ENCODE assay signal across 20 cellular contexts in the genomic region with DNA sequence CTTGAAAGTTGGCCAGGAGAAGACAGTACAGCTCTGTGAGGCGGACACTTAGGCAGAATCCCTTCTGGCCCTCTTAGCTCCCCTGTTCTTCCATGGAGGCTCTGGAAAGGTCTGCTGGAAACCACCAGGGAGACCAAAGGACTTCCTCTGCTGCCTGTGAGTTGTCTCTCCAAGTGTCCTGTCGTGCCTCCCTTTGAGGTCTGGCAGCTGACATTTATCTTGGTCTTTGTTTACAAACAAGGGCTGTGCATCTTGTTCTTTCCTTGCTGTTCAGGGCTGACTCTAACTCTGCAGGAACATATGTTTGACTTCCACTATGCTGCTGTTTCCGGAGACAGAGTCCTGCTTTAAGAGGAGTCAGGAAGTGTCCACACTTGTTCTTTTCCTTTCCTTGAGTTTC.
"Had no signal": no experiment of that assay in that cellular context is flagged by ENCODE, and none has a peak within 500 bp of the region (broad histone marks: within the 10 kb centered on the region; RNA-seq: fewer than 3 reads in every experiment).

No MANE protein-coding gene starts in this region.

- DNase-seq: activated effector memory CD4-positive, alpha-beta T cell treated with Interleukin-2 at 50 U/mL for 16 hours; activated T-cell treated with anti-CD3 and anti-CD28 coated beads, Interleukin-2, amount 50 U/mL, for 1 hour; amygdala; cerebellar nuclear complex; endodermal cell; gastrocnemius medialis; heart right ventricle; kidney; midbrain; naive thymus-derived CD8-positive, alpha-beta T cell; occipital lobe; right lobe of liver; stimulated activated CD4-positive, alpha-beta T cell treated with anti-CD3 and anti-CD28 coated beads, Interleukin-2, amount 100 ng/mL, for 24 hours; stimulated activated naive CD4-positive, alpha-beta T cell; substantia nigra; upper lobe of left lung had no signal

- H3K27me3 ChIP-seq: gastrocnemius medialis, heart right ventricle, right lobe of liver, upper lobe of left lung had no signal

- FAIRE-seq: kidney had no signal

- H3K4me1 ChIP-seq: gastrocnemius medialis, heart right ventricle, right lobe of liver, upper lobe of left lung had no signal

- H3K36me3 Mint-ChIP-seq: activated naive CD8-positive, alpha-beta T cell; brain had no signal

- H3K27ac ChIP-seq: gastrocnemius medialis, heart right ventricle, right lobe of liver had no signal

- H3K36me3 ChIP-seq: gastrocnemius medialis, heart right ventricle, right lobe of liver, upper lobe of left lung had no signal

- H3K9me3 ChIP-seq: gastrocnemius medialis, right lobe of liver had no signal

- H3K4me3 Mint-ChIP-seq: activated naive CD8-positive, alpha-beta T cell; brain; dendritic cell treated with granulocyte-macrophage colony-stimulating factor and Interleukin-4, amounts not matched to agents 40 ng/mL and 50 ng/mL, for 4 days; endodermal cell; naive thymus-derived CD8-positive, alpha-beta T cell had no signal

- H3K27ac Mint-ChIP-seq: activated naive CD8-positive, alpha-beta T cell; dendritic cell treated with granulocyte-macrophage colony-stimulating factor and Interleukin-4, amounts not matched to agents 40 ng/mL and 50 ng/mL, for 4 days; endodermal cell; naive thymus-derived CD8-positive, alpha-beta T cell; progenitor cell of endocrine pancreas had no signal

- H3K4me1 Mint-ChIP-seq: endodermal cell; naive thymus-derived CD8-positive, alpha-beta T cell had no signal

- ATAC-seq: gastrocnemius medialis; naive thymus-derived CD8-positive, alpha-beta T cell had no signal

- H3K4me3 ChIP-seq: gastrocnemius medialis, heart right ventricle, right lobe of liver, upper lobe of left lung had no signal
